12 cellular contexts compared by ENCODE assay signal in genomic region chr1:116134178-116134773, GRCh38. TPM values are rescaled to one million over a fixed set of nuclear protein-coding genes. Genes with fewer than 3 reads are reported as not detected.
DNase-seq lines count a peak whose midpoint lies in the region; ATAC-seq and TF ChIP-seq lines count a peak whose summit lies in the region.
"Had no signal": no experiment of that assay in that cellular context is flagged by ENCODE, and none has a peak within 500 bp of the region (broad histone marks: within the 10 kb centered on the region; RNA-seq: fewer than 3 reads in every experiment).

No MANE protein-coding gene starts in this region.

- H3K27ac Mint-ChIP-seq in activated CD8-positive, alpha-beta memory T cell treated with anti-CD3 and anti-CD28 coated beads, Interleukin-2, amount 10 ng/mL, durations not matched to agents 7 days and 5 days = no peak overlapping the region
- H3K27ac Mint-ChIP-seq in type B pancreatic cell = no peak overlapping the region

- no peaks in the 10 kb centered on the region for H3K36me3 Mint-ChIP-seq in activated CD8-positive, alpha-beta memory T cell treated with anti-CD3 and anti-CD28 coated beads, Interleukin-2, amount 10 ng/mL, durations not matched to agents 7 days and 5 days
- no peaks in the 10 kb centered on the region for H3K36me3 Mint-ChIP-seq in type B pancreatic cell
- H3K36me3 Mint-ChIP-seq: CD14-positive monocyte, natural killer cell had no signal

- peak; percentile 25 for DNase-seq in activated CD8-positive, alpha-beta memory T cell treated with anti-CD3 and anti-CD28 coated beads, Interleukin-2, amount 10 ng/mL, durations not matched to agents 7 days and 5 days
- no peak for DNase-seq in activated CD8-positive, alpha-beta memory T cell treated with anti-CD3 and anti-CD28 coated beads, Interleukin-2, amount 50 U/mL, for 4 hours
- DNase-seq in NB4 (ENCODE audit: low read depth) (peak; percentile 34), colonic mucosa (peak; percentile 13), type B pancreatic cell (ENCODE audit: extremely low spot score, unreplicated experiment) (no peak), SKM-1 treated with dmso at 0.1 percent for 144 hours (lab: John Stamatoyannopoulos, UW; ENCODE audit: unreplicated experiment) (no peak)
- DNase-seq in activated CD4-positive, alpha-beta T cell treated with anti-CD3 and anti-CD28 coated beads for 1 hour = no peak
- DNase-seq: activated CD4-positive, alpha-beta T cell treated with anti-CD3 and anti-CD28 coated beads for 4 hours; natural killer cell; stimulated activated naive CD8-positive, alpha-beta T cell treated with anti-CD3 and anti-CD28 coated beads, Interleukin-15, amount 100 ng/mL, for 72 hours had no signal

- H3K27me3 ChIP-seq in colonic mucosa = no peaks in the 10 kb centered on the region

- CTCF ChIA-PET in activated CD8-positive, alpha-beta memory T cell treated with anti-CD3 and anti-CD28 coated beads, Interleukin-2, amount 10 ng/mL, durations not matched to agents 7 days and 5 days (lab: Charles Lee) = interaction anchor here (1.3 kb wide), 1 partner anchor 351 kb away, joined by 3 read pairs; no protein-coding TSS in a partner anchor

- H3K36me3 ChIP-seq in colonic mucosa = no peaks in the 10 kb centered on the region

- intact Hi-C loops in colonic mucosa (cut with DNase I) = no loop called here

- no peak for TF ChIP-seq POLR2A in NB4 (IDR thresholded peaks at IDR 0.05; ENCODE audit: extremely low read depth, insufficient read length)

- peaks cover 11% of the 10 kb centered on the region for H3K4me1 Mint-ChIP-seq in activated CD8-positive, alpha-beta memory T cell treated with anti-CD3 and anti-CD28 coated beads, Interleukin-2, amount 10 ng/mL, durations not matched to agents 7 days and 5 days
- peaks cover 6% of the 10 kb centered on the region for H3K4me1 Mint-ChIP-seq in type B pancreatic cell (ENCODE audit: unreplicated experiment)

- ATAC-seq in activated CD8-positive, alpha-beta memory T cell treated with anti-CD3 and anti-CD28 coated beads, Interleukin-2, amount 10 ng/mL, durations not matched to agents 7 days and 5 days = no peak
- ATAC-seq in HG03280 (IDR thresholded peaks at IDR 0.05; ENCODE audit: unreplicated experiment) = no peak
- ATAC-seq: natural killer cell; stimulated activated naive CD8-positive, alpha-beta T cell treated with anti-CD3 and anti-CD28 coated beads, Interleukin-15, amount 100 ng/mL, for 72 hours had no signal

- H3K4me1 ChIP-seq in colonic mucosa = no peaks in the 10 kb centered on the region

- no peaks in the 10 kb centered on the region for H3K9me3 Mint-ChIP-seq in activated CD8-positive, alpha-beta memory T cell treated with anti-CD3 and anti-CD28 coated beads, Interleukin-2, amount 10 ng/mL, durations not matched to agents 7 days and 5 days (ENCODE audit: low read depth)
- H3K9me3 Mint-ChIP-seq in type B pancreatic cell = peaks cover 10% of the 10 kb centered on the region
- H3K9me3 Mint-ChIP-seq: natural killer cell; stimulated activated naive CD8-positive, alpha-beta T cell treated with anti-CD3 and anti-CD28 coated beads, Interleukin-15, amount 100 ng/mL, for 72 hours had no signal

- TF ChIP-seq CTCF in NB4 (IDR thresholded peaks at IDR 0.05; ENCODE audit: low read depth, low read length) (peak; percentile 14), colonic mucosa (IDR thresholded peaks at IDR 0.05) (no peak), type B pancreatic cell (conservative IDR thresholded peaks at IDR 0.05) (peak; percentile 47)

- H3K27me3 Mint-ChIP-seq in activated CD8-positive, alpha-beta memory T cell treated with anti-CD3 and anti-CD28 coated beads, Interleukin-2, amount 10 ng/mL, durations not matched to agents 7 days and 5 days = peaks cover 2% of the 10 kb centered on the region
- H3K27me3 Mint-ChIP-seq in type B pancreatic cell = peaks cover 3% of the 10 kb centered on the region
- H3K27me3 Mint-ChIP-seq: stimulated activated naive CD8-positive, alpha-beta T cell treated with anti-CD3 and anti-CD28 coated beads, Interleukin-15, amount 100 ng/mL, for 72 hours had no signal

- no peak overlapping the region for H3K27ac ChIP-seq in colonic mucosa

- H3K9me3 ChIP-seq in colonic mucosa = no peaks in the 10 kb centered on the region

- H3K4me3 ChIP-seq in NB4 (ENCODE audit: low read depth, low read length) (no peak overlapping the region), colonic mucosa (no peak overlapping the region)

- H3K9ac ChIP-seq in colonic mucosa (ENCODE audit: low read depth in 2 of 2, low read length in 2 of 2) = no peak overlapping the region

- no peak overlapping the region for H3K4me3 Mint-ChIP-seq in activated CD8-positive, alpha-beta memory T cell treated with anti-CD3 and anti-CD28 coated beads, Interleukin-2, amount 10 ng/mL, durations not matched to agents 7 days and 5 days
- no peak overlapping the region for H3K4me3 Mint-ChIP-seq in type B pancreatic cell
- H3K4me3 Mint-ChIP-seq: CD14-positive monocyte; natural killer cell; stimulated activated naive CD8-positive, alpha-beta T cell treated with anti-CD3 and anti-CD28 coated beads, Interleukin-15, amount 100 ng/mL, for 72 hours had no signal

RNA-seq across cellular contexts. Expression of gene MAB21L3, which starts 23.1 kb away (rescaled TPM):
- total RNA-seq in activated CD8-positive, alpha-beta memory T cell treated with anti-CD3 and anti-CD28 coated beads, Interleukin-2, amount 10 ng/mL, durations not matched to agents 7 days and 5 days = not detected
- total RNA-seq in colonic mucosa = 1 to 10 TPM; 3.9 to 4.5 TPM
- total RNA-seq in type B pancreatic cell (ENCODE audit: low replicate concordance) = 0.40 TPM in 1 of 2 replicates, not detected in the other
- total RNA-seq: natural killer cell had no signal

Comparison
In these comparisons a context has a peak if more than half of its experiments do, and no peak if none do; other contexts are left out.
1. DNase-seq: peak in activated CD8-positive, alpha-beta memory T cell treated with anti-CD3 and anti-CD28 coated beads, Interleukin-2, amount 10 ng/mL, durations not matched to agents 7 days and 5 days (single experiment), NB4 (single experiment) and colonic mucosa (single experiment); none in activated CD8-positive, alpha-beta memory T cell treated with anti-CD3 and anti-CD28 coated beads, Interleukin-2, amount 50 U/mL, for 4 hours (single experiment), type B pancreatic cell (single experiment), SKM-1 treated with dmso at 0.1 percent for 144 hours (single experiment) and activated CD4-positive, alpha-beta T cell treated with anti-CD3 and anti-CD28 coated beads for 1 hour (single experiment).